In genomic region chr17:80968602-80969029, GRCh38 we compare ENCODE assay signal across 10 cellular contexts. TPM values are rescaled to one million over a fixed set of nuclear protein-coding genes. Genes with fewer than 3 reads are reported as not detected.
DNase-seq lines count a peak whose midpoint lies in the region; ATAC-seq and TF ChIP-seq lines count a peak whose summit lies in the region.
"Had no signal": no experiment of that assay in that cellular context is flagged by ENCODE, and none has a peak within 500 bp of the region (broad histone marks: within the 10 kb centered on the region; RNA-seq: fewer than 3 reads in every experiment).

No MANE protein-coding gene starts in this region.

- ATAC-seq in central memory CD8-positive, alpha-beta T cell (replicated peaks; ENCODE audit: extremely low read depth, poor library complexity, severe bottlenecking), result no peak
- no peak for ATAC-seq in naive B cell (ENCODE audit: low read depth in 2 of 2)
- no peak for ATAC-seq in HG03442 (IDR thresholded peaks at IDR 0.05; ENCODE audit: unreplicated experiment)

- H4K20me1 ChIP-seq in MM.1S (ENCODE audit: insufficient read depth, low read length), result no peaks in the 10 kb centered on the region

- H3K4me2 ChIP-seq in MM.1S (ENCODE audit: low read depth, low read length), result no peak overlapping the region

- H3K4me1 ChIP-seq in MM.1S (ENCODE audit: low read length), result 0 out of 2 replicates have a peak, but pooled peaks cover 8% of the 10 kb centered on the region

- H3K36me3 Mint-ChIP-seq in central memory CD8-positive, alpha-beta T cell (ENCODE audit: insufficient read depth), result peaks cover 16% of the 10 kb centered on the region
- H3K36me3 Mint-ChIP-seq in naive B cell, result peaks cover 4 to 13% of the 10 kb centered on the region in 2 donors

- H3K4me3 ChIP-seq in MM.1S (ENCODE audit: low read length), result no peak overlapping the region

- H3K27ac Mint-ChIP-seq in central memory CD8-positive, alpha-beta T cell (ENCODE audit: low read depth), result peak overlapping the region; percentile 68
- peak overlapping the region; percentile 20 to 92 (median 82) for H3K27ac Mint-ChIP-seq in naive B cell

- no peaks in the 10 kb centered on the region for H3K36me3 ChIP-seq in MM.1S (replicated peaks; ENCODE audit: insufficient read depth, low read length)

- no peaks in the 10 kb centered on the region for H3F3A ChIP-seq in MM.1S (ENCODE audit: insufficient read depth, low read length)

- no peak overlapping the region for H3K9ac ChIP-seq in MM.1S (ENCODE audit: low read length)

- H3K27ac ChIP-seq in MM.1S (ENCODE audit: low read length), result no peak overlapping the region
- H3K27ac ChIP-seq: neutrophil, VCaP had no signal

- TF ChIP-seq CTCF in MM.1S (IDR thresholded peaks at IDR 0.05; ENCODE audit: low read length), result no peak

- H3K9me3 Mint-ChIP-seq in central memory CD8-positive, alpha-beta T cell, result no peaks in the 10 kb centered on the region
- H3K9me3 Mint-ChIP-seq in naive B cell, result no peaks in the 10 kb centered on the region

- no peaks in the 10 kb centered on the region for H3K27me3 ChIP-seq in MM.1S (replicated peaks; ENCODE audit: insufficient read depth, low read length)

- peaks cover 6% of the 10 kb centered on the region for H3K4me1 Mint-ChIP-seq in central memory CD8-positive, alpha-beta T cell
- H3K4me1 Mint-ChIP-seq in naive B cell, result peaks cover 12 to 22% (median 15%) of the 10 kb centered on the region in 3 donors

- no peaks in the 10 kb centered on the region for H3K9me2 ChIP-seq in MM.1S (replicated peaks; ENCODE audit: insufficient read depth, low read length)

- DNase-seq in AG20443 (ENCODE audit: low spot score) (peak; percentile 84), NCI-H1694 (lab: John Stamatoyannopoulos, UW) (peak; percentile 90), naive B cell (no peak), DMS114 treated with DMSO at 0.1 percent for 48 hours (lab: John Stamatoyannopoulos, UW; ENCODE audit: unreplicated experiment) (no peak), MM.1S (no peak)
- DNase-seq in central memory CD8-positive, alpha-beta T cell (ENCODE audit: low spot score in 2 of 2), result no peak
- DNase-seq in effector CD8-positive, alpha-beta T cell (lab: John Stamatoyannopoulos, UW), result no peak

- H3K79me2 ChIP-seq in MM.1S (ENCODE audit: low read length), result no peaks in the 10 kb centered on the region

- H2AFZ ChIP-seq in MM.1S (ENCODE audit: low read length), result no peak overlapping the region

- no peaks in the 10 kb centered on the region for H3K9me3 ChIP-seq in MM.1S (replicated peaks; ENCODE audit: insufficient read depth, low read length)
- H3K9me3 ChIP-seq: neutrophil had no signal

- H3K27me3 Mint-ChIP-seq in central memory CD8-positive, alpha-beta T cell, result no peaks in the 10 kb centered on the region
- H3K27me3 Mint-ChIP-seq in naive B cell, result no peaks in the 10 kb centered on the region

- H3K4me3 Mint-ChIP-seq in central memory CD8-positive, alpha-beta T cell, result peak overlapping the region; percentile 11
- H3K4me3 Mint-ChIP-seq in naive B cell, result peak overlapping the region in 2 of 8 donors; percentile 42 to 54

RNA-seq across cellular contexts. Expression of gene CHMP6, which starts 23.0 kb away (rescaled TPM):
- 10 to 100 TPM; 38.8 to 51.8 (median 43.5) TPM for polyA plus RNA-seq in naive B cell (ENCODE audit: low read depth in 6 of 6)

Comparison
In these comparisons a context has a peak if more than half of its experiments do, and no peak if none do; other contexts are left out.
1. DNase-seq: peak in AG20443 (single experiment) and NCI-H1694 (single experiment); none in central memory CD8-positive, alpha-beta T cell (0 of 2), naive B cell (single experiment), effector CD8-positive, alpha-beta T cell (single experiment), DMS114 treated with DMSO at 0.1 percent for 48 hours (single experiment) and MM.1S (single experiment).